8 cellular contexts compared by ENCODE assay signal in the genomic region with DNA sequence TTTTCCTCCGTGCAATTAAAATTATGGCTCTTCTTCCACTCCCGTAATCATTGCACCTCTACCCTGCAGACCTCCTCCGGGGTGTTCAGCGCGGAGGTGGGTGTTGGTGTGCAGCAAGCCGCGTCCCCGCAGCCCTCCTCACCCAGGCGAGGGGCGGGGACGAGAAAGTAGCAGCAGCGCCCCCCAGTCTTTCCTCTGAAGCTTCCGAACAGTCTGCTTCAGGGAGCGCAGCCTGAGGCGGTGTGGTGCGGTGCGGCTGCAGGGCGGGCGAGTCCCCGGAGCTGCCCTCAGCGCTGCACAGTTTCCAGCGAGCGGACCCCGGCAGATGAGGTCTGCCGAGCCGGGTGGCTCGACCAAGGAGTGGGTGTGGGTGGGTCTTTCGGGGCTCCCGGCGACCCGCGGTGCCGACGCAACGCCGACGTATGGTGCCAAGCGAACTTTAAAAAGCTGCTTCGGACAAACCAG. TPM values are rescaled to one million over a fixed set of nuclear protein-coding genes. Genes with fewer than 3 reads are reported as not detected.
DNase-seq lines count a peak whose midpoint lies in the region; ATAC-seq, FAIRE-seq and TF ChIP-seq lines count a peak whose summit lies in the region.

A gene with protein sequence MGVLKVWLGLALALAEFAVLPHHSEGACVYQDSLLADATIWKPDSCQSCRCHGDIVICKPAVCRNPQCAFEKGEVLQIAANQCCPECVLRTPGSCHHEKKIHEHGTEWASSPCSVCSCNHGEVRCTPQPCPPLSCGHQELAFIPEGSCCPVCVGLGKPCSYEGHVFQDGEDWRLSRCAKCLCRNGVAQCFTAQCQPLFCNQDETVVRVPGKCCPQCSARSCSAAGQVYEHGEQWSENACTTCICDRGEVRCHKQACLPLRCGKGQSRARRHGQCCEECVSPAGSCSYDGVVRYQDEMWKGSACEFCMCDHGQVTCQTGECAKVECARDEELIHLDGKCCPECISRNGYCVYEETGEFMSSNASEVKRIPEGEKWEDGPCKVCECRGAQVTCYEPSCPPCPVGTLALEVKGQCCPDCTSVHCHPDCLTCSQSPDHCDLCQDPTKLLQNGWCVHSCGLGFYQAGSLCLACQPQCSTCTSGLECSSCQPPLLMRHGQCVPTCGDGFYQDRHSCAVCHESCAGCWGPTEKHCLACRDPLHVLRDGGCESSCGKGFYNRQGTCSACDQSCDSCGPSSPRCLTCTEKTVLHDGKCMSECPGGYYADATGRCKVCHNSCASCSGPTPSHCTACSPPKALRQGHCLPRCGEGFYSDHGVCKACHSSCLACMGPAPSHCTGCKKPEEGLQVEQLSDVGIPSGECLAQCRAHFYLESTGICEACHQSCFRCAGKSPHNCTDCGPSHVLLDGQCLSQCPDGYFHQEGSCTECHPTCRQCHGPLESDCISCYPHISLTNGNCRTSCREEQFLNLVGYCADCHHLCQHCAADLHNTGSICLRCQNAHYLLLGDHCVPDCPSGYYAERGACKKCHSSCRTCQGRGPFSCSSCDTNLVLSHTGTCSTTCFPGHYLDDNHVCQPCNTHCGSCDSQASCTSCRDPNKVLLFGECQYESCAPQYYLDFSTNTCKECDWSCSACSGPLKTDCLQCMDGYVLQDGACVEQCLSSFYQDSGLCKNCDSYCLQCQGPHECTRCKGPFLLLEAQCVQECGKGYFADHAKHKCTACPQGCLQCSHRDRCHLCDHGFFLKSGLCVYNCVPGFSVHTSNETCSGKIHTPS (N-terminal part only) (plus strand): TSS at position 189 of the 465 bp plus-strand sequence. CDS start 687 bp downstream, outside the sequence.

- H3K9me3 ChIP-seq in OCI-LY3 (ENCODE audit: insufficient read depth, low read length), result no peaks in the 10 kb centered on the region
- H3K9me3 ChIP-seq in mammary epithelial cell (replicated peaks; ENCODE audit: insufficient read depth, low read length), result no peaks in the 10 kb centered on the region
- no peaks in the 10 kb centered on the region for H3K9me3 ChIP-seq in keratinocyte (ENCODE audit: control insufficient read depth, low read depth, low read length)
- H3K9me3 ChIP-seq in smooth muscle cell (replicated peaks; ENCODE audit: low read depth), result no peaks in the 10 kb centered on the region

- CTCF ChIA-PET in mammary epithelial cell (lab: Charles Lee; ENCODE audit: low non-redundant PET), result no interaction called here

- peak within 1 kb of the TSS; percentile 81 for H3K4me2 ChIP-seq in OCI-LY3 (ENCODE audit: low read length)
- H3K4me2 ChIP-seq in mammary epithelial cell (ENCODE audit: insufficient read depth, low read depth, low read length), result peak within 1 kb of the TSS; percentile 99
- peak within 1 kb of the TSS; percentile 91 for H3K4me2 ChIP-seq in keratinocyte (ENCODE audit: control insufficient read depth, extremely low read depth, insufficient read depth, low read depth, low read length)
- H3K4me2 ChIP-seq in smooth muscle cell, result peak within 1 kb of the TSS; percentile 99

- peak; percentile 9 for DNase-seq in activated gamma-delta T cell treated with Interleukin-2 at 50 U/mL for 16 hours
- DNase-seq in activated gamma-delta T cell (lab: John Stamatoyannopoulos, UW), result no peak
- DNase-seq in mammary epithelial cell, result peak; percentile 27
- no peak for DNase-seq in keratinocyte (ENCODE audit: low read depth, low spot score)
- DNase-seq in smooth muscle cell (lab: John Stamatoyannopoulos, UW; ENCODE audit: unreplicated experiment), result peak; percentile 38
- no peak for DNase-seq in midbrain (lab: John Stamatoyannopoulos, UW)

- peak within 1 kb of the TSS; percentile 87 for H3K4me3 ChIP-seq in OCI-LY3 (ENCODE audit: low read length)
- H3K4me3 ChIP-seq in mammary epithelial cell (replicated peaks in 1 of 3; ENCODE audit: insufficient read depth in 1 of 3, low read depth in 2 of 3, low read length in 3 of 3), result peak within 1 kb of the TSS; percentile 73 to 81 (median 76)
- peak within 1 kb of the TSS; percentile 74 to 88 (median 85) for H3K4me3 ChIP-seq in keratinocyte (ENCODE audit: control insufficient read depth in 2 of 3, extremely low read depth in 1 of 3, insufficient read depth in 2 of 3, low read depth in 1 of 3, low read length in 3 of 3)
- H3K4me3 ChIP-seq in smooth muscle cell, result peak within 1 kb of the TSS; percentile 87

- H4K20me1 ChIP-seq in OCI-LY3 (ENCODE audit: insufficient read depth, low read length), result no peaks in the 10 kb centered on the region
- no peaks in the 10 kb centered on the region for H4K20me1 ChIP-seq in mammary epithelial cell (ENCODE audit: insufficient read depth, low read length)
- no peaks in the 10 kb centered on the region for H4K20me1 ChIP-seq in keratinocyte (ENCODE audit: control insufficient read depth, extremely low read depth, insufficient read depth, low read length)
- no peaks in the 10 kb centered on the region for H4K20me1 ChIP-seq in smooth muscle cell (ENCODE audit: low read depth)

- H3K9ac ChIP-seq in OCI-LY3 (ENCODE audit: low read length) (peak within 1 kb of the TSS; percentile 51), mammary epithelial cell (ENCODE audit: insufficient read depth, low read length) (peak within 1 kb of the TSS; percentile 85), keratinocyte (ENCODE audit: control insufficient read depth, extremely low read depth, insufficient read depth, low read length) (peak within 1 kb of the TSS; percentile 84), smooth muscle cell (ENCODE audit: low read depth) (peak within 1 kb of the TSS; percentile 51)

- FAIRE-seq in keratinocyte (lab: Jason Lieb, UNC), result no peak

- intact Hi-C loops in mammary epithelial cell (cut with micrococcal nuclease), result loop anchor here (2.0 to 10.0 kb wide), 4 partner anchors 98 to 536 kb away; no protein-coding TSS in a partner anchor

- H2AFZ ChIP-seq in OCI-LY3 (ENCODE audit: low read depth, low read length), result peak within 1 kb of the TSS; percentile 54
- H2AFZ ChIP-seq in mammary epithelial cell (ENCODE audit: low read depth, low read length), result peak within 1 kb of the TSS; percentile 95
- H2AFZ ChIP-seq in keratinocyte (ENCODE audit: control insufficient read depth, low read length), result peak within 1 kb of the TSS; percentile 94
- H2AFZ ChIP-seq in smooth muscle cell (ENCODE audit: low read depth), result peak within 1 kb of the TSS; percentile 95

- dilution Hi-C loops in mammary epithelial cell (cut with HindIII; ENCODE audit: low sequenced_read_pairs) (loop anchor here (25.0 kb wide), 1 partner anchor 455 kb away; no protein-coding TSS in a partner anchor), keratinocyte (cut with MboI; ENCODE audit: extremely low pct_ligation_motif_present, low sequenced_read_pairs) (no loop called here)

- H3K27ac ChIP-seq in OCI-LY3 (ENCODE audit: low read length) (no peak within 1 kb of the TSS), mammary epithelial cell (ENCODE audit: insufficient read depth, low read depth, low read length) (peak within 1 kb of the TSS; percentile 61), keratinocyte (ENCODE audit: control insufficient read depth, insufficient read depth, low read length) (peak within 1 kb of the TSS; percentile 69), smooth muscle cell (ENCODE audit: low read depth) (no peak within 1 kb of the TSS)

- in situ Hi-C loops in mammary epithelial cell (cut with MboI; ENCODE audit: low sequenced_read_pairs in 2 of 2), result loop anchor here (25.0 kb wide), 1 partner anchor 455 kb away; no protein-coding TSS in a partner anchor

- H3K9me1 ChIP-seq in keratinocyte (ENCODE audit: control insufficient read depth, extremely low read depth, insufficient read depth, low read length), result no peaks in the 10 kb centered on the region

- H3K36me3 ChIP-seq in OCI-LY3 (replicated peaks; ENCODE audit: low read depth, low read length) (no peaks in the 10 kb centered on the region), mammary epithelial cell (ENCODE audit: insufficient read depth, low read length) (no peaks in the 10 kb centered on the region), keratinocyte (ENCODE audit: control insufficient read depth in 2 of 2, extremely low read depth in 1 of 2, insufficient read depth in 2 of 2, low read length in 2 of 2) (no peaks in the 10 kb centered on the region), smooth muscle cell (ENCODE audit: low read depth) (no peaks in the 10 kb centered on the region)

- no peaks in the 10 kb centered on the region for H3K79me2 ChIP-seq in OCI-LY3 (ENCODE audit: low read length)
- H3K79me2 ChIP-seq in mammary epithelial cell (ENCODE audit: insufficient read depth, low read length), result peaks cover 8% of the 10 kb centered on the region
- no peaks in the 10 kb centered on the region for H3K79me2 ChIP-seq in keratinocyte (ENCODE audit: control insufficient read depth, insufficient read depth, low read length)
- peaks cover 3% of the 10 kb centered on the region for H3K79me2 ChIP-seq in smooth muscle cell (ENCODE audit: low read depth)

- 0 out of 2 replicates have a peak, but pooled peaks have one; percentile 5 for TF ChIP-seq CTCF in OCI-LY3 (IDR thresholded peaks at IDR 0.05; ENCODE audit: low read depth, low read length)
- TF ChIP-seq CTCF in mammary epithelial cell (conservative IDR thresholded peaks at IDR 0.05 in 1 of 2, IDR thresholded peaks at IDR 0.05 in 1 of 2; ENCODE audit: extremely low read depth in 1 of 2, insufficient read depth in 1 of 2, low read depth in 1 of 2, low read length in 2 of 2), result no peak
- peak in 1 of 3 experiments; percentile 33 for TF ChIP-seq CTCF in keratinocyte (optimal IDR thresholded peaks at IDR 0.05 in 1 of 3, IDR thresholded peaks at IDR 0.05 in 1 of 3, conservative IDR thresholded peaks at IDR 0.05 in 1 of 3; ENCODE audit: extremely low read depth in 1 of 3, insufficient read depth in 2 of 3, low read length in 3 of 3)
- TF ChIP-seq CTCF in smooth muscle cell (IDR thresholded peaks at IDR 0.05; ENCODE audit: borderline replicate concordance, insufficient read depth, poor library complexity, severe bottlenecking), result no peak

- H3K27me3 ChIP-seq in OCI-LY3 (ENCODE audit: low read depth, low read length) (peaks cover 19% of the 10 kb centered on the region), mammary epithelial cell (ENCODE audit: insufficient read depth, low read length) (no peaks in the 10 kb centered on the region), keratinocyte (ENCODE audit: control insufficient read depth, extremely low read depth, insufficient read depth, low read length) (no peaks in the 10 kb centered on the region), smooth muscle cell (ENCODE audit: low read depth) (peaks cover 3% of the 10 kb centered on the region)

- H3F3A ChIP-seq in smooth muscle cell (ENCODE audit: low read depth), result peaks cover 8% of the 10 kb centered on the region

- BruUV-seq in mammary epithelial cell (replicated peaks; lab: Mats Ljungman, UMichigan), result no TSS peak

- peaks cover 10% of the 10 kb centered on the region for H3K4me1 ChIP-seq in OCI-LY3 (ENCODE audit: low read length)
- peaks cover 13% of the 10 kb centered on the region for H3K4me1 ChIP-seq in mammary epithelial cell (ENCODE audit: insufficient read depth, low read length)
- peaks cover 13% of the 10 kb centered on the region for H3K4me1 ChIP-seq in keratinocyte (ENCODE audit: control insufficient read depth, extremely low read depth, insufficient read depth, low read length)
- H3K4me1 ChIP-seq in smooth muscle cell (ENCODE audit: low read depth), result no peaks in the 10 kb centered on the region

- WGBS in mammary epithelial cell (ENCODE audit: low coverage, missing lambda C conversion rate), result under 1% methylated on average over 22 of the region's 39 CpGs
- 1% methylated on average over 39 of the region's 39 CpGs for WGBS in smooth muscle cell (ENCODE audit: low lambda C conversion rate)

- peak; percentile 16 for ATAC-seq in HG03066 (IDR thresholded peaks at IDR 0.05; ENCODE audit: low read depth, unreplicated experiment)

RNA-seq across cellular contexts. Expression of the gene that starts here (rescaled TPM):
- total RNA-seq in mammary epithelial cell (10 to 100 TPM; 18.6 to 55.8 TPM), smooth muscle cell (7.5 and 8.1 TPM in 2 replicates)
- polyA plus RNA-seq in mammary epithelial cell (5.2 TPM), keratinocyte (3.4 to 4.1 TPM (median 3.5 TPM) in 3 replicates), smooth muscle cell (0.55 and 5.0 TPM in 2 replicates)
- polyA minus RNA-seq in mammary epithelial cell (53.1 TPM), keratinocyte (18.7 to 41.6 TPM (median 23.4 TPM) in 3 replicates)
- polyA plus RNA-seq in keratinocyte (2011; ENCODE audit: low read depth), result 1.3 TPM
- 0.94 and 1.2 TPM in 2 replicates for polyA plus RNA-seq in keratinocyte (2011; cell fraction: cytosol; rRNA removed)
- 13.6 and 14.3 TPM in 2 replicates for polyA plus RNA-seq in keratinocyte (2011; cell fraction: nucleus; rRNA removed)
- polyA plus RNA-seq in keratinocyte (2012; ENCODE audit: low replicate concordance), result 2.0 and 3.7 TPM in 2 replicates
- 10.4 TPM for polyA minus RNA-seq in keratinocyte (2011; cell fraction: cytosol; rRNA and poly(A)+ RNA removed)
- 43.4 and 58.3 TPM in 2 replicates for polyA minus RNA-seq in keratinocyte (2011; cell fraction: nucleus; rRNA and poly(A)+ RNA removed)

Comparison
In these comparisons a context has a peak if more than half of its experiments do, and no peak if none do; other contexts are left out.
1. DNase-seq: peak in activated gamma-delta T cell treated with Interleukin-2 at 50 U/mL for 16 hours (single experiment), mammary epithelial cell (single experiment) and smooth muscle cell (single experiment); none in activated gamma-delta T cell (single experiment), keratinocyte (single experiment) and midbrain (single experiment).
2. H3K27ac ChIP-seq: peak in mammary epithelial cell (single experiment) and keratinocyte (single experiment); none in OCI-LY3 (single experiment) and smooth muscle cell (single experiment).
3. Peak in every context shown above with its lines, with median percentiles within 50 percentile points of each other: H2AFZ ChIP-seq, H3K4me2 ChIP-seq, H3K4me3 ChIP-seq and H3K9ac ChIP-seq.